24 cellular contexts compared by ENCODE assay signal in the genomic region with DNA sequence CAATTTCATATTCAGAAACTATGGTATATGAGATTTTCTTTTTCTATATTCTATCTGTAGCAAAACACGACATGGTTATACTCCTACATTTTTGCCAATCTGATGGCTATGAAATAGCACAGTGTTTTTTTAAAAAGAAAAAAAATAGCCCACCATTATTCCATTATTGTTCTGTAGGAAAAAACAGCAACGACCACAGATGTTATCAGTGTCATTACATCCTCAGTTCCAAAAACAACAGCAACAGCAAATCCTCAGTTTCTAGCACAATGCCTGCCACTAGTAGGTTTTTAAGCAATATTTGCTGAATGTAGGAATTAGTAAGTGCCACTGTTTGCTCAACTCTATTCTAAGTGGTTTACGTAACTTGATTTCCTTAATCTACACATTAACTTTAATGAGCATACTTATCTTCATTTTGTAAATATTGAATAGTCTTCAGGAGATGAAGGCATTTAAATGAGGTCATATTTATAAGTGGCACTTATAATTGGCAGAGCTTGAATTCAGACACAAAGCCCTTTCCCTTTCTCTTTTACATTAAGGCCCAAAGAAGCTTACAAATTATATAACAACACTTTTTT. TPM values are rescaled to one million over a fixed set of nuclear protein-coding genes. Genes with fewer than 3 reads are reported as not detected.
"Had no signal": no experiment of that assay in that cellular context is flagged by ENCODE, and none has a peak within 500 bp of the region (broad histone marks: within the 10 kb centered on the region; RNA-seq: fewer than 3 reads in every experiment).

No MANE protein-coding gene starts in this region.

- H3K36me3 ChIP-seq: brain microvascular endothelial cell, colonic mucosa, esophagus muscularis mucosa, suprapubic skin, transverse colon had no signal

- H3K4me3 Mint-ChIP-seq: activated B cell treated with CpG ODN at 0.5 μM for 24 hours; activated CD4-positive, alpha-beta memory T cell treated with anti-CD3 and anti-CD28 coated beads for 36 hours; activated CD8-positive, alpha-beta memory T cell treated with anti-CD3 and anti-CD28 coated beads, Interleukin-2, amount 10 ng/mL, durations not matched to agents 7 days and 5 days; nephron progenitor cell; stimulated activated naive CD8-positive, alpha-beta T cell treated with anti-CD3 and anti-CD28 coated beads, Interleukin-15, Interleukin-2, amounts not matched to agents 100 ng/mL and 50 ng/mL, for 24 hours; T-cell had no signal

- H3K4me1 ChIP-seq: esophagus muscularis mucosa, suprapubic skin had no signal

- H3K27me3 Mint-ChIP-seq: activated B cell treated with CpG ODN at 0.5 μM for 24 hours; activated CD4-positive, alpha-beta memory T cell treated with anti-CD3 and anti-CD28 coated beads for 36 hours; activated CD8-positive, alpha-beta memory T cell treated with anti-CD3 and anti-CD28 coated beads, Interleukin-2, amount 10 ng/mL, durations not matched to agents 7 days and 5 days; progenitor cell of endocrine pancreas; stimulated activated naive CD8-positive, alpha-beta T cell treated with anti-CD3 and anti-CD28 coated beads, Interleukin-15, Interleukin-2, amounts not matched to agents 100 ng/mL and 50 ng/mL, for 24 hours; T-cell had no signal

- H3K27ac ChIP-seq: brain microvascular endothelial cell, colonic mucosa, esophagus muscularis mucosa, suprapubic skin, transverse colon had no signal

- H3K36me3 Mint-ChIP-seq: activated CD4-positive, alpha-beta memory T cell treated with anti-CD3 and anti-CD28 coated beads for 36 hours; activated CD8-positive, alpha-beta memory T cell treated with anti-CD3 and anti-CD28 coated beads, Interleukin-2, amount 10 ng/mL, durations not matched to agents 7 days and 5 days; T-cell had no signal

- H3K4me3 ChIP-seq: colonic mucosa, esophagus muscularis mucosa, suprapubic skin, transverse colon had no signal

- H3K9me3 Mint-ChIP-seq: activated CD4-positive, alpha-beta memory T cell treated with anti-CD3 and anti-CD28 coated beads for 36 hours; stimulated activated naive CD8-positive, alpha-beta T cell treated with anti-CD3 and anti-CD28 coated beads, Interleukin-15, Interleukin-2, amounts not matched to agents 100 ng/mL and 50 ng/mL, for 24 hours; T-cell had no signal

- H3K9me3 ChIP-seq: colonic mucosa, esophagus muscularis mucosa, SK-N-SH, suprapubic skin, transverse colon had no signal

- H3K27me3 ChIP-seq: brain microvascular endothelial cell, colonic mucosa, esophagus muscularis mucosa, suprapubic skin, transverse colon had no signal

- ATAC-seq: activated CD8-positive, alpha-beta memory T cell treated with anti-CD3 and anti-CD28 coated beads, Interleukin-2, amount 10 ng/mL, durations not matched to agents 7 days and 5 days; T-cell had no signal

- DNase-seq: activated B cell treated with CpG ODN at 0.5 μM for 24 hours; activated CD4-positive, alpha-beta memory T cell treated with anti-CD3 and anti-CD28 coated beads for 36 hours; activated CD4-positive, alpha-beta T cell treated with anti-CD3 and anti-CD28 coated beads for 4 hours; activated CD8-positive, alpha-beta memory T cell treated with anti-CD3 and anti-CD28 coated beads, Interleukin-2, amount 10 ng/mL, durations not matched to agents 7 days and 5 days; activated naive CD4-positive, alpha-beta T cell; brain microvascular endothelial cell; central memory CD4-positive, alpha-beta T cell; colonic mucosa; effector CD4-positive, alpha-beta T cell; kidney glomerular epithelial cell; mammary epithelial cell; midbrain; nephron progenitor cell; right cardiac atrium; SK-N-SH; T-cell; transverse colon had no signal

- H3K27ac Mint-ChIP-seq: activated B cell treated with CpG ODN at 0.5 μM for 24 hours; activated CD4-positive, alpha-beta memory T cell treated with anti-CD3 and anti-CD28 coated beads for 36 hours; activated CD8-positive, alpha-beta memory T cell treated with anti-CD3 and anti-CD28 coated beads, Interleukin-2, amount 10 ng/mL, durations not matched to agents 7 days and 5 days; nephron progenitor cell; progenitor cell of endocrine pancreas; stimulated activated naive CD8-positive, alpha-beta T cell treated with anti-CD3 and anti-CD28 coated beads, Interleukin-15, Interleukin-2, amounts not matched to agents 100 ng/mL and 50 ng/mL, for 24 hours; T-cell had no signal

RNA-seq across cellular contexts. Expression of a gene that starts 8.3 kb away (rescaled TPM):
- total RNA-seq: mammary epithelial cell, myocyte, progenitor cell of endocrine pancreas had no signal
- polyA plus RNA-seq: mammary epithelial cell, SK-N-SH had no signal

RNA-seq across cellular contexts. Expression of a gene that starts 13.3 kb away (rescaled TPM):
- total RNA-seq: activated B cell treated with CpG ODN at 0.5 μM for 24 hours; activated CD4-positive, alpha-beta memory T cell treated with anti-CD3 and anti-CD28 coated beads for 36 hours; activated CD8-positive, alpha-beta memory T cell treated with anti-CD3 and anti-CD28 coated beads, Interleukin-2, amount 10 ng/mL, durations not matched to agents 7 days and 5 days; mammary epithelial cell; myocyte had no signal
- polyA plus RNA-seq: mammary epithelial cell, SK-N-SH had no signal

RNA-seq across cellular contexts. Expression of a gene that starts 21.1 kb away (rescaled TPM):
- total RNA-seq: activated B cell treated with CpG ODN at 0.5 μM for 24 hours; activated CD4-positive, alpha-beta memory T cell treated with anti-CD3 and anti-CD28 coated beads for 36 hours; activated CD8-positive, alpha-beta memory T cell treated with anti-CD3 and anti-CD28 coated beads, Interleukin-2, amount 10 ng/mL, durations not matched to agents 7 days and 5 days; colonic mucosa; esophagus muscularis mucosa; mammary epithelial cell; myocyte; omental fat pad; progenitor cell of endocrine pancreas; right cardiac atrium; skeletal muscle tissue; suprapubic skin; T-cell; transverse colon had no signal
- polyA plus RNA-seq: mammary epithelial cell, right cardiac atrium, SK-N-SH had no signal

RNA-seq across cellular contexts. Expression of a gene that starts 43.6 kb away (rescaled TPM):
- total RNA-seq: activated B cell treated with CpG ODN at 0.5 μM for 24 hours; activated CD4-positive, alpha-beta memory T cell treated with anti-CD3 and anti-CD28 coated beads for 36 hours; activated CD8-positive, alpha-beta memory T cell treated with anti-CD3 and anti-CD28 coated beads, Interleukin-2, amount 10 ng/mL, durations not matched to agents 7 days and 5 days; colonic mucosa; esophagus muscularis mucosa; mammary epithelial cell; myocyte; omental fat pad; progenitor cell of endocrine pancreas; right cardiac atrium; skeletal muscle tissue; suprapubic skin; T-cell; transverse colon had no signal
- polyA plus RNA-seq: mammary epithelial cell, right cardiac atrium, SK-N-SH had no signal
